ENCODE assay signal across 1 cellular context in genomic region chr12:54442071-54442470, GRCh38.
A peak's percentile ranks its signal among the peaks of the same experiment; 100 is the strongest.
TF ChIP-seq lines count a peak whose summit lies in the region.

No MANE protein-coding gene starts in this region.

TF ChIP-seq in HEK293, 187 proteins besides CTCF, POLR2A, EP300 and RAD21 (continued from another document):
- no peak for TF ChIP-seq INSM2 (tag by site-specific recombination; IDR thresholded peaks at IDR 0.05)
- TF ChIP-seq ZFP41 (tag by site-specific recombination; IDR thresholded peaks at IDR 0.05; ENCODE audit: borderline replicate concordance): no peak
- TF ChIP-seq SCRT2 (tag by site-specific recombination; IDR thresholded peaks at IDR 0.05): 0 out of 2 replicates have a peak, but pooled peaks have one; percentile 11
- TF ChIP-seq ZNF362 (tag by site-specific recombination; IDR thresholded peaks at IDR 0.05): no peak
- TF ChIP-seq ZNF791 (tag by site-specific recombination; IDR thresholded peaks at IDR 0.05): no peak
- TF ChIP-seq ZNF18 (tag by site-specific recombination; IDR thresholded peaks at IDR 0.05): no peak
- no peak for TF ChIP-seq HOXA7 (CRISPR knock-in tag; IDR thresholded peaks at IDR 0.05; ENCODE audit: borderline replicate concordance)
- peak; percentile 93 for TF ChIP-seq ZNF664 (tag by site-specific recombination; IDR thresholded peaks at IDR 0.05)
